28 cellular contexts compared by ENCODE assay signal in genomic region chr11:103406357-103406756, GRCh38.
"Had no signal": no experiment of that assay in that cellular context is flagged by ENCODE, and none has a peak within 500 bp of the region (broad histone marks: within the 10 kb centered on the region; RNA-seq: fewer than 3 reads in every experiment).

No MANE protein-coding gene starts in this region.

- H3K27ac ChIP-seq: body of pancreas, epithelial cell of prostate, esophagus squamous epithelium, gastroesophageal sphincter, WERI-Rb-1 had no signal

- H3K36me3 ChIP-seq: esophagus squamous epithelium, WERI-Rb-1 had no signal

- H3K4me1 ChIP-seq: body of pancreas, esophagus squamous epithelium, gastroesophageal sphincter had no signal

- H3K9me3 ChIP-seq: body of pancreas, esophagus squamous epithelium, gastroesophageal sphincter had no signal

- DNase-seq: activated B cell treated with CpG ODN at 0.5 μM for 24 hours; activated CD4-positive, alpha-beta T cell treated with anti-CD3 and anti-CD28 coated beads for 48 hours; activated CD4-positive, alpha-beta T cell treated with anti-CD3 and anti-CD28 coated beads, Interleukin-2, amount 50 U/mL, for 1 hour; activated CD4-positive, alpha-beta T cell treated with anti-CD3 and anti-CD28 coated beads, Interleukin-2, amount 50 U/mL, for 48 hours; activated CD8-positive, alpha-beta memory T cell treated with anti-CD3 and anti-CD28 coated beads for 24 hours; activated CD8-positive, alpha-beta T cell treated with anti-CD3 and anti-CD28 coated beads for 36 hours; activated effector memory CD4-positive, alpha-beta T cell treated with Interleukin-2 at 50 U/mL for 16 hours; activated gamma-delta T cell treated with Interleukin-2 at 50 U/mL for 16 hours; activated naive CD4-positive, alpha-beta T cell treated with anti-CD3 and anti-CD28 coated beads, Interleukin-2, amount 50 U/mL, for 16 hours; activated naive CD4-positive, alpha-beta T cell treated with Interleukin-2 at 50 U/mL for 16 hours; activated T-cell treated with anti-CD3 and anti-CD28 coated beads, Interleukin-2, amount 50 U/mL, for 4 hours; amniotic stem cell; aorta; body of pancreas; caudate nucleus; cortex of kidney; dermis blood vessel endothelial cell; effector CD8-positive, alpha-beta T cell; esophagus squamous epithelium; foreskin melanocyte; T-helper 1 cell; T-helper 17 cell; T1000; WERI-Rb-1 had no signal

- ATAC-seq: activated CD4-positive, CD25-positive, alpha-beta regulatory T cell treated with anti-CD3 and anti-CD28 coated beads, Interleukin-2, amount 50 U/mL, for 24 hours; activated CD8-positive, alpha-beta T cell treated with anti-CD3 and anti-CD28 coated beads for 36 hours; activated T-cell treated with anti-CD3 and anti-CD28 coated beads, Interleukin-2, amount 50 U/mL, for 4 hours; activated T-helper 17 cell treated with anti-CD3 and anti-CD28 coated beads, Interleukin-2, amount 50 U/mL, for 72 hours; body of pancreas; gastroesophageal sphincter; T-helper 17 cell had no signal

- H3K4me3 ChIP-seq: body of pancreas, esophagus squamous epithelium, gastroesophageal sphincter had no signal

- H3K27me3 ChIP-seq: body of pancreas, esophagus squamous epithelium, gastroesophageal sphincter had no signal
